11 cellular contexts compared by ENCODE assay signal in the genomic region with DNA sequence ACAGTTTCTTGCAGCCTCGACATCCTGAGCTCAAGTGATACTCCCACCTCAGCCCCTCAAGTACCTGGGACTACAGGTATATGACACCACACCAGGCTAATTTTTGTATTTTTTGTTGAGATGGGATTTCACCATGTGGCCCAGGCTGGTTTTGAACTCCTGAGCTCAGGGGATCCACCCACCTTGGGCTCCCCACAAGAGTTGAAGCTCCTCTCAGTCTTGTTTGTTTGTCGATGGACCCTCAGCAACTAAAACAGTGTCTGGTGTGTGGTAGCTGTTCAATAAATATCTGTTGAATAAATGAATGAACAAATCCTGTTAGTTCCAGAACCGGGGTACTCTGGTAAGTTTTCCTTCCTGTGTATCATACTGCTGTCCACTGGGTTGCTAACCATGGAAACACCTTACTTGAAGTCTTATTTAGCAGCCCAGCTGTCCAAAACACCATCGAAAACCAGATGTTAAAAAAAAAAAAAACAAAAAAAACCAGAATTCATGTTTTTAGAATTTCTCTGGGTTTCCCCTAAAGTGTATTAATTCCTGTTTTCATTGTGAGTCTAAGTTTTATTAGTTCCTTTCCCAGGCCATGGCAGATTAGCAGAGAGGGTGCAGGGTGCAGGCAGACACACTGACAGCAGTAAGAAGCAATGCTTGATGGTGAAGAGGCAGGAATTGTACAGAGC. TPM values are rescaled to one million over a fixed set of nuclear protein-coding genes. Genes with fewer than 3 reads are reported as not detected.
DNase-seq lines count a peak whose midpoint lies in the region; ATAC-seq, FAIRE-seq and TF ChIP-seq lines count a peak whose summit lies in the region.
"Had no signal": no experiment of that assay in that cellular context is flagged by ENCODE, and none has a peak within 500 bp of the region (broad histone marks: within the 10 kb centered on the region; RNA-seq: fewer than 3 reads in every experiment).

No MANE protein-coding gene starts in this region.

- no peak for TF ChIP-seq POLR2A in H54 (IDR thresholded peaks at IDR 0.05; ENCODE audit: low read depth, low read length)

- H3K27ac ChIP-seq in HEK293 (ENCODE audit: extremely low read depth, low read depth, low read length), result no peak overlapping the region

- POLR2A ChIA-PET in HEK293 (lab: Yijun Ruan, JAX), result interaction anchor here (0.7 to 2.1 kb wide), 3 partner anchors 11 to 86 kb away, joined by 4 to 9 read pairs (median 4); no protein-coding TSS in a partner anchor

- no peaks in the 10 kb centered on the region for H3K9me3 ChIP-seq in HEK293 (ENCODE audit: control insufficient read depth, insufficient read depth, low read depth, low read length)

- ATAC-seq in GM19025 (IDR thresholded peaks at IDR 0.05; ENCODE audit: low read depth, unreplicated experiment) (peak; percentile 72), HG03521 (IDR thresholded peaks at IDR 0.05; ENCODE audit: unreplicated experiment) (no peak)

- peaks cover 16 to 31% (median 30%) of the 10 kb centered on the region in 3 donors for H3K4me1 Mint-ChIP-seq in IgD-negative memory B cell
- H3K4me1 Mint-ChIP-seq in progenitor cell of endocrine pancreas (ENCODE audit: low read depth), result peaks cover 20% of the 10 kb centered on the region

- H3K9me3 Mint-ChIP-seq in IgD-negative memory B cell (no peaks in the 10 kb centered on the region), progenitor cell of endocrine pancreas (ENCODE audit: low read depth) (no peaks in the 10 kb centered on the region)

- FAIRE-seq in H54 (lab: Jason Lieb, UNC), result no peak

- CTCF ChIA-PET in HEK293 (lab: Yijun Ruan, JAX), result interaction anchor here (0.6 to 1.5 kb wide), 3 partner anchors 17 to 784 kb away, joined by 3 to 5 read pairs (median 5); no protein-coding TSS in a partner anchor

- H3K27me3 Mint-ChIP-seq in IgD-negative memory B cell, result no peaks in the 10 kb centered on the region
- no peaks in the 10 kb centered on the region for H3K27me3 Mint-ChIP-seq in progenitor cell of endocrine pancreas

- no peaks in the 10 kb centered on the region for H3K4me1 ChIP-seq in HEK293 (ENCODE audit: control insufficient read depth, insufficient read depth, low read length)

- no peaks in the 10 kb centered on the region for H3K36me3 ChIP-seq in HEK293 (ENCODE audit: control insufficient read depth in 2 of 2, insufficient read depth in 1 of 2, low read length in 2 of 2)

- H3K27ac Mint-ChIP-seq in IgD-negative memory B cell (peak overlapping the region; percentile 86 to 94 (median 94)), progenitor cell of endocrine pancreas (peak overlapping the region; percentile 25)

- DNase-seq in progenitor cell of endocrine pancreas (ENCODE audit: low spot score, unreplicated experiment) (no peak), Kasumi-1 (lab: John Stamatoyannopoulos, UW) (no peak), H54 (ENCODE audit: insufficient read length, low spot score) (no peak)
- DNase-seq: caudate nucleus, HCEC 1CT, T-helper 2 cell had no signal

- peak overlapping the region; percentile 25 to 72 (median 55) for H3K4me3 Mint-ChIP-seq in IgD-negative memory B cell
- H3K4me3 Mint-ChIP-seq in progenitor cell of endocrine pancreas (ENCODE audit: low read depth), result no peak overlapping the region

- H3K4me3 ChIP-seq in HEK293 (ENCODE audit: low read depth, low read length), result no peak overlapping the region
- H3K4me3 ChIP-seq: lung had no signal

- TF ChIP-seq CTCF in HEK293 (tag by site-specific recombination; IDR thresholded peaks at IDR 0.05), result no peak
- TF ChIP-seq CTCF in progenitor cell of endocrine pancreas (IDR thresholded peaks at IDR 0.05; ENCODE audit: unreplicated experiment), result no peak

- no peaks in the 10 kb centered on the region for H3K36me3 Mint-ChIP-seq in IgD-negative memory B cell
- no peaks in the 10 kb centered on the region for H3K36me3 Mint-ChIP-seq in progenitor cell of endocrine pancreas (ENCODE audit: insufficient read depth)

TF ChIP-seq in HEK293, 187 proteins besides CTCF, POLR2A, EP300 and RAD21:
- TF ChIP-seq ZNF335 (tag by site-specific recombination; conservative IDR thresholded peaks at IDR 0.05) (peak; percentile 44; the same call in 1 of the 2 replicates), ZNF423 (tag by site-specific recombination; IDR thresholded peaks at IDR 0.05) (no peak)

RNA-seq across cellular contexts. Expression of gene EZR, which starts 7.8 kb away (rescaled TPM):
- polyA plus RNA-seq in IgD-negative memory B cell, result 588 TPM
- 258 and 274 TPM in 2 replicates for total RNA-seq in progenitor cell of endocrine pancreas
